In genomic region chr22:30637701-30638114, GRCh38 we compare ENCODE assay signal across 1 cellular context.
TF ChIP-seq lines count a peak whose summit lies in the region.

No MANE protein-coding gene starts in this region.

TF ChIP-seq in K562, 482 proteins besides CTCF, POLR2A, EP300 and RAD21 (continued from another document):
- no peak for TF ChIP-seq HBP1 (CRISPR knock-in tag; IDR thresholded peaks at IDR 0.05)
- peak; percentile 64; the same call in 1 of the 2 replicates for TF ChIP-seq FOXJ3 (CRISPR knock-in tag; IDR thresholded peaks at IDR 0.05)
- TF ChIP-seq FIP1L1 (IDR thresholded peaks at IDR 0.05; ENCODE audit: low read depth, low read length, poor library complexity, severe bottlenecking): no peak
- no peak for TF ChIP-seq HDAC2 (IDR thresholded peaks at IDR 0.05)
- TF ChIP-seq ZNF561 (CRISPR knock-in tag; conservative IDR thresholded peaks at IDR 0.05): no peak
- no peak for TF ChIP-seq RBM17 (IDR thresholded peaks at IDR 0.05; ENCODE audit: borderline replicate concordance, low read depth, low read length)
- TF ChIP-seq, protein P1, sequence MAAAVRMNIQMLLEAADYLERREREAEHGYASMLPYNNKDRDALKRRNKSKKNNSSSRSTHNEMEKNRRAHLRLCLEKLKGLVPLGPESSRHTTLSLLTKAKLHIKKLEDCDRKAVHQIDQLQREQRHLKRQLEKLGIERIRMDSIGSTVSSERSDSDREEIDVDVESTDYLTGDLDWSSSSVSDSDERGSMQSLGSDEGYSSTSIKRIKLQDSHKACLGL (CRISPR knock-in tag; IDR thresholded peaks at IDR 0.05; ENCODE audit: borderline replicate concordance, poor library complexity, severe bottlenecking): no peak
- no peak for TF ChIP-seq TFE3 (CRISPR knock-in tag; IDR thresholded peaks at IDR 0.05)
- TF ChIP-seq, protein P2, sequence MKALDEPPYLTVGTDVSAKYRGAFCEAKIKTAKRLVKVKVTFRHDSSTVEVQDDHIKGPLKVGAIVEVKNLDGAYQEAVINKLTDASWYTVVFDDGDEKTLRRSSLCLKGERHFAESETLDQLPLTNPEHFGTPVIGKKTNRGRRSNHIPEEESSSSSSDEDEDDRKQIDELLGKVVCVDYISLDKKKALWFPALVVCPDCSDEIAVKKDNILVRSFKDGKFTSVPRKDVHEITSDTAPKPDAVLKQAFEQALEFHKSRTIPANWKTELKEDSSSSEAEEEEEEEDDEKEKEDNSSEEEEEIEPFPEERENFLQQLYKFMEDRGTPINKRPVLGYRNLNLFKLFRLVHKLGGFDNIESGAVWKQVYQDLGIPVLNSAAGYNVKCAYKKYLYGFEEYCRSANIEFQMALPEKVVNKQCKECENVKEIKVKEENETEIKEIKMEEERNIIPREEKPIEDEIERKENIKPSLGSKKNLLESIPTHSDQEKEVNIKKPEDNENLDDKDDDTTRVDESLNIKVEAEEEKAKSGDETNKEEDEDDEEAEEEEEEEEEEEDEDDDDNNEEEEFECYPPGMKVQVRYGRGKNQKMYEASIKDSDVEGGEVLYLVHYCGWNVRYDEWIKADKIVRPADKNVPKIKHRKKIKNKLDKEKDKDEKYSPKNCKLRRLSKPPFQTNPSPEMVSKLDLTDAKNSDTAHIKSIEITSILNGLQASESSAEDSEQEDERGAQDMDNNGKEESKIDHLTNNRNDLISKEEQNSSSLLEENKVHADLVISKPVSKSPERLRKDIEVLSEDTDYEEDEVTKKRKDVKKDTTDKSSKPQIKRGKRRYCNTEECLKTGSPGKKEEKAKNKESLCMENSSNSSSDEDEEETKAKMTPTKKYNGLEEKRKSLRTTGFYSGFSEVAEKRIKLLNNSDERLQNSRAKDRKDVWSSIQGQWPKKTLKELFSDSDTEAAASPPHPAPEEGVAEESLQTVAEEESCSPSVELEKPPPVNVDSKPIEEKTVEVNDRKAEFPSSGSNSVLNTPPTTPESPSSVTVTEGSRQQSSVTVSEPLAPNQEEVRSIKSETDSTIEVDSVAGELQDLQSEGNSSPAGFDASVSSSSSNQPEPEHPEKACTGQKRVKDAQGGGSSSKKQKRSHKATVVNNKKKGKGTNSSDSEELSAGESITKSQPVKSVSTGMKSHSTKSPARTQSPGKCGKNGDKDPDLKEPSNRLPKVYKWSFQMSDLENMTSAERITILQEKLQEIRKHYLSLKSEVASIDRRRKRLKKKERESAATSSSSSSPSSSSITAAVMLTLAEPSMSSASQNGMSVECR (CRISPR knock-in tag; IDR thresholded peaks at IDR 0.05): no peak
- TF ChIP-seq, protein P3, sequence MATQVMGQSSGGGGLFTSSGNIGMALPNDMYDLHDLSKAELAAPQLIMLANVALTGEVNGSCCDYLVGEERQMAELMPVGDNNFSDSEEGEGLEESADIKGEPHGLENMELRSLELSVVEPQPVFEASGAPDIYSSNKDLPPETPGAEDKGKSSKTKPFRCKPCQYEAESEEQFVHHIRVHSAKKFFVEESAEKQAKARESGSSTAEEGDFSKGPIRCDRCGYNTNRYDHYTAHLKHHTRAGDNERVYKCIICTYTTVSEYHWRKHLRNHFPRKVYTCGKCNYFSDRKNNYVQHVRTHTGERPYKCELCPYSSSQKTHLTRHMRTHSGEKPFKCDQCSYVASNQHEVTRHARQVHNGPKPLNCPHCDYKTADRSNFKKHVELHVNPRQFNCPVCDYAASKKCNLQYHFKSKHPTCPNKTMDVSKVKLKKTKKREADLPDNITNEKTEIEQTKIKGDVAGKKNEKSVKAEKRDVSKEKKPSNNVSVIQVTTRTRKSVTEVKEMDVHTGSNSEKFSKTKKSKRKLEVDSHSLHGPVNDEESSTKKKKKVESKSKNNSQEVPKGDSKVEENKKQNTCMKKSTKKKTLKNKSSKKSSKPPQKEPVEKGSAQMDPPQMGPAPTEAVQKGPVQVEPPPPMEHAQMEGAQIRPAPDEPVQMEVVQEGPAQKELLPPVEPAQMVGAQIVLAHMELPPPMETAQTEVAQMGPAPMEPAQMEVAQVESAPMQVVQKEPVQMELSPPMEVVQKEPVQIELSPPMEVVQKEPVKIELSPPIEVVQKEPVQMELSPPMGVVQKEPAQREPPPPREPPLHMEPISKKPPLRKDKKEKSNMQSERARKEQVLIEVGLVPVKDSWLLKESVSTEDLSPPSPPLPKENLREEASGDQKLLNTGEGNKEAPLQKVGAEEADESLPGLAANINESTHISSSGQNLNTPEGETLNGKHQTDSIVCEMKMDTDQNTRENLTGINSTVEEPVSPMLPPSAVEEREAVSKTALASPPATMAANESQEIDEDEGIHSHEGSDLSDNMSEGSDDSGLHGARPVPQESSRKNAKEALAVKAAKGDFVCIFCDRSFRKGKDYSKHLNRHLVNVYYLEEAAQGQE (CRISPR knock-in tag; IDR thresholded peaks at IDR 0.05; ENCODE audit: low read depth): no peak
- no peak for TF ChIP-seq ZNF3 (CRISPR knock-in tag; IDR thresholded peaks at IDR 0.05)
- TF ChIP-seq CLOCK (CRISPR knock-in tag; IDR thresholded peaks at IDR 0.05; ENCODE audit: borderline replicate concordance): no peak
TF ChIP-seq in K562: peak in this region for 16.
